ENCODE assay signal across 23 cellular contexts in genomic region chr2:187117483-187117882, GRCh38.
DNase-seq lines count a peak whose midpoint lies in the region; ATAC-seq, FAIRE-seq and TF ChIP-seq lines count a peak whose summit lies in the region.
"Had no signal": no experiment of that assay in that cellular context is flagged by ENCODE, and none has a peak within 500 bp of the region (broad histone marks: within the 10 kb centered on the region; RNA-seq: fewer than 3 reads in every experiment).

No MANE protein-coding gene starts in this region.

- no peak overlapping the region for H2AK5ac ChIP-seq in neuronal stem cell (ENCODE audit: low read depth, low read length)

- H2BK5ac ChIP-seq in neuronal stem cell (ENCODE audit: low read length), result no peak overlapping the region

- H3K36me3 ChIP-seq in neuronal stem cell (replicated peaks in 1 of 2; ENCODE audit: control insufficient read depth in 2 of 2, insufficient read depth in 2 of 2, low read length in 2 of 2), result no peaks in the 10 kb centered on the region
- H3K36me3 ChIP-seq: esophagus muscularis mucosa, transverse colon had no signal

- no peak overlapping the region for H3K14ac ChIP-seq in neuronal stem cell (ENCODE audit: low read length)

- no peak overlapping the region for H3K23ac ChIP-seq in neuronal stem cell (ENCODE audit: low read depth, low read length, poor library complexity)

- no peak overlapping the region for H3K4me3 ChIP-seq in neuronal stem cell (ENCODE audit: low read length in 2 of 2)
- H3K4me3 ChIP-seq: esophagus muscularis mucosa, transverse colon had no signal

- H3K27ac ChIP-seq in neuronal stem cell (replicated peaks; ENCODE audit: low read length), result no peak overlapping the region
- H3K27ac ChIP-seq: esophagus muscularis mucosa, transverse colon had no signal

- no peak overlapping the region for H2BK120ac ChIP-seq in neuronal stem cell (ENCODE audit: low read depth, low read length)

- H3K4me2 ChIP-seq in neuronal stem cell (ENCODE audit: insufficient read depth, low read length, poor library complexity, severe bottlenecking), result no peak overlapping the region

- no peak overlapping the region for H3K4me3 Mint-ChIP-seq in nephron progenitor cell
- H3K4me3 Mint-ChIP-seq: activated CD4-positive, alpha-beta T cell treated with anti-CD3 and anti-CD28 coated beads for 36 hours; activated naive CD8-positive, alpha-beta T cell treated with anti-CD3 and anti-CD28 coated beads, Interleukin-2, amount 50 U/mL, for 24 hours; activated T-helper 17 cell treated with anti-CD3 and anti-CD28 coated beads, Interleukin-2, amount 50 U/mL, for 72 hours had no signal

- H3K9ac ChIP-seq in neuronal stem cell (ENCODE audit: low read depth, low read length, poor library complexity), result no peak overlapping the region

- WGBS in neuronal stem cell (ENCODE audit: extremely low coverage in 2 of 2, insufficient read length in 2 of 2, insufficient replicate concordance in 1 of 2), 2 donors, result no CpG with 5 or more reads among the region's 1 CpG

- no peaks in the 10 kb centered on the region for H3K79me1 ChIP-seq in neuronal stem cell (ENCODE audit: low read depth, low read length)

- peak overlapping the region; percentile 78 for H2AFZ ChIP-seq in neuronal stem cell (ENCODE audit: low read length)

- H3K4me1 ChIP-seq in neuronal stem cell (ENCODE audit: control insufficient read depth in 2 of 2, insufficient read depth in 1 of 2, low read depth in 1 of 2, low read length in 2 of 2), result peaks cover 0 to 2% of the 10 kb centered on the region in 2 donors
- H3K4me1 ChIP-seq: esophagus muscularis mucosa, transverse colon had no signal

- no peak overlapping the region for H3K18ac ChIP-seq in neuronal stem cell (ENCODE audit: low read length)

- H2BK12ac ChIP-seq in neuronal stem cell (ENCODE audit: low read length), result no peak overlapping the region

- H3K27me3 ChIP-seq in neuronal stem cell (ENCODE audit: control insufficient read depth in 3 of 3, insufficient read depth in 3 of 3, low read depth in 1 of 3, low read length in 3 of 3), result no peaks in the 10 kb centered on the region
- H3K27me3 ChIP-seq: esophagus muscularis mucosa, transverse colon had no signal

- DNase-seq in NCI-H526 (lab: John Stamatoyannopoulos, UW) (peak; percentile 21 to 47), NCI-H526 treated with DMSO at 0.1 percent for 48 hours (lab: John Stamatoyannopoulos, UW) (no peak), NCI-H69 (lab: John Stamatoyannopoulos, UW) (peak; percentile 52), fibroblast of gingiva (ENCODE audit: low read depth) (peak; percentile 66), neuronal stem cell (ENCODE audit: low spot score) (peak; percentile 38), H54 (ENCODE audit: insufficient read length, low spot score) (no peak), nephron progenitor cell (no peak)
- DNase-seq: activated CD4-positive, alpha-beta T cell treated with anti-CD3 and anti-CD28 coated beads for 36 hours; activated naive CD8-positive, alpha-beta T cell treated with anti-CD3 and anti-CD28 coated beads, Interleukin-2, amount 50 U/mL, for 24 hours; C1 segment of cervical spinal cord; DMS 273 treated with DMSO at 0.1 percent for 48 hours; GOT3; KBM-7; kidney glomerular epithelial cell; NCI-H2081 treated with DMSO at 0.1 percent for 48 hours; NCI-H774; stimulated activated naive CD8-positive, alpha-beta T cell treated with anti-CD3 and anti-CD28 coated beads, Interleukin-15, Interleukin-2, amounts not matched to agents 100 U/mL and 50 U/mL, for 24 hours; transverse colon had no signal

- H2BK15ac ChIP-seq in neuronal stem cell (ENCODE audit: low read length), result no peak overlapping the region

- H3K4me1 Mint-ChIP-seq in nephron progenitor cell, result no peaks in the 10 kb centered on the region
- H3K4me1 Mint-ChIP-seq: activated CD4-positive, alpha-beta T cell treated with anti-CD3 and anti-CD28 coated beads for 36 hours; activated naive CD8-positive, alpha-beta T cell treated with anti-CD3 and anti-CD28 coated beads, Interleukin-2, amount 50 U/mL, for 24 hours; activated T-helper 17 cell treated with anti-CD3 and anti-CD28 coated beads, Interleukin-2, amount 50 U/mL, for 72 hours had no signal

- no peak overlapping the region for H3K4ac ChIP-seq in neuronal stem cell (ENCODE audit: low read length)

- no peaks in the 10 kb centered on the region for H3K9me3 Mint-ChIP-seq in nephron progenitor cell

- H4K8ac ChIP-seq in neuronal stem cell (ENCODE audit: low read depth, low read length), result no peak overlapping the region

- TF ChIP-seq CTCF in nephron progenitor cell (IDR thresholded peaks at IDR 0.05), result no peak

- no peak for FAIRE-seq in H54 (lab: Jason Lieb, UNC)
- FAIRE-seq: bronchial epithelial cell, RCC 7860 had no signal

- H4K91ac ChIP-seq in neuronal stem cell (ENCODE audit: low read depth, low read length, poor library complexity), result no peak overlapping the region

- ATAC-seq in HG03025 (IDR thresholded peaks at IDR 0.05; ENCODE audit: low FRiP score, unreplicated experiment), result no peak
- ATAC-seq: activated CD4-positive, alpha-beta T cell treated with anti-CD3 and anti-CD28 coated beads for 36 hours; activated naive CD8-positive, alpha-beta T cell treated with anti-CD3 and anti-CD28 coated beads, Interleukin-2, amount 50 U/mL, for 24 hours; activated T-helper 17 cell treated with anti-CD3 and anti-CD28 coated beads, Interleukin-2, amount 50 U/mL, for 72 hours; stimulated activated naive CD8-positive, alpha-beta T cell treated with anti-CD3 and anti-CD28 coated beads, Interleukin-15, Interleukin-2, amounts not matched to agents 100 U/mL and 50 U/mL, for 24 hours had no signal

- H3K9me3 ChIP-seq in neuronal stem cell (replicated peaks in 1 of 2; ENCODE audit: control insufficient read depth in 2 of 2, insufficient read depth in 1 of 2, low read depth in 1 of 2, low read length in 2 of 2), result no peaks in the 10 kb centered on the region
- H3K9me3 ChIP-seq: esophagus muscularis mucosa, transverse colon had no signal

- TF ChIP-seq POLR2A in H54 (IDR thresholded peaks at IDR 0.05; ENCODE audit: low read depth, low read length), result no peak

- H3K27ac Mint-ChIP-seq in nephron progenitor cell, result no peak overlapping the region
- H3K27ac Mint-ChIP-seq: activated CD4-positive, alpha-beta T cell treated with anti-CD3 and anti-CD28 coated beads for 36 hours; activated naive CD8-positive, alpha-beta T cell treated with anti-CD3 and anti-CD28 coated beads, Interleukin-2, amount 50 U/mL, for 24 hours; activated T-helper 17 cell treated with anti-CD3 and anti-CD28 coated beads, Interleukin-2, amount 50 U/mL, for 72 hours had no signal

- H3K36me3 Mint-ChIP-seq in nephron progenitor cell (ENCODE audit: low read depth), result no peaks in the 10 kb centered on the region

- no peaks in the 10 kb centered on the region for H3K27me3 Mint-ChIP-seq in nephron progenitor cell (ENCODE audit: low read depth, poor library complexity)
- H3K27me3 Mint-ChIP-seq: activated CD4-positive, alpha-beta T cell treated with anti-CD3 and anti-CD28 coated beads for 36 hours; activated naive CD8-positive, alpha-beta T cell treated with anti-CD3 and anti-CD28 coated beads, Interleukin-2, amount 50 U/mL, for 24 hours; activated T-helper 17 cell treated with anti-CD3 and anti-CD28 coated beads, Interleukin-2, amount 50 U/mL, for 72 hours had no signal

Comparison
In these comparisons a context has a peak if more than half of its experiments do, and no peak if none do; other contexts are left out.
1. DNase-seq: peak in NCI-H526 (2 of 2), NCI-H69 (single experiment), fibroblast of gingiva (single experiment) and neuronal stem cell (single experiment); none in NCI-H526 treated with DMSO at 0.1 percent for 48 hours (single experiment), H54 (single experiment) and nephron progenitor cell (single experiment).